Comparison of ENCODE assay signal across 8 cellular contexts in genomic region chr17:29180051-29180787, GRCh38. TPM values are rescaled to one million over a fixed set of nuclear protein-coding genes. Genes with fewer than 3 reads are reported as not detected.
A peak's percentile ranks its signal among the peaks of the same experiment; 100 is the strongest.
DNase-seq lines count a peak whose midpoint lies in the region; ATAC-seq and TF ChIP-seq lines count a peak whose summit lies in the region.

MYO18A (minus strand) TSS chr17:29180398; CDS start chr17:29166940, 13,458 bp downstream.

- intact Hi-C loops in mucosa of descending colon (cut with DNase I, micrococcal nuclease) = loop anchor here in 1 of 2 donors (5.0 kb wide), 1 partner anchor 33 kb away; no protein-coding TSS in a partner anchor

- H3K79me2 ChIP-seq in OCI-LY1 (ENCODE audit: insufficient read depth, low read length) = no peaks in the 10 kb centered on the region

- H3K9me2 ChIP-seq in OCI-LY1 (ENCODE audit: low read depth, low read length) = no peaks in the 10 kb centered on the region

- ATAC-seq in GM19395 (IDR thresholded peaks at IDR 0.05; ENCODE audit: unreplicated experiment) (peak; percentile 78), mucosa of descending colon (peak; percentile 75)

- peak within 1 kb of the TSS; percentile 79 for H3K4me2 ChIP-seq in OCI-LY1 (ENCODE audit: low read length)

- H3K27ac ChIP-seq in C4-2B (peak within 1 kb of the TSS; percentile 87), OCI-LY1 (ENCODE audit: low read depth, low read length, poor library complexity, severe bottlenecking) (peak within 1 kb of the TSS; percentile 81), epithelial cell of prostate (peak within 1 kb of the TSS; percentile 97)

- H3K4me1 ChIP-seq in OCI-LY1 (ENCODE audit: insufficient read depth, low read length, severe bottlenecking) = peaks cover 46% of the 10 kb centered on the region
- H3K4me1 ChIP-seq in mucosa of descending colon (ENCODE audit: low read depth) = peaks cover 29% of the 10 kb centered on the region

- H3K9me3 ChIP-seq in OCI-LY1 (ENCODE audit: low read length) (0 out of 2 replicates have a peak, but pooled peaks cover 3% of the 10 kb centered on the region), mucosa of descending colon (no peaks in the 10 kb centered on the region)

- H3K9ac ChIP-seq in OCI-LY1 (ENCODE audit: low read length) = peak within 1 kb of the TSS; percentile 69

- no peaks in the 10 kb centered on the region for H3K36me3 ChIP-seq in OCI-LY1 (ENCODE audit: insufficient read depth, low read length)
- H3K36me3 ChIP-seq in mucosa of descending colon (ENCODE audit: low read depth) = no peaks in the 10 kb centered on the region

- H3K27me3 ChIP-seq in OCI-LY1 (ENCODE audit: insufficient read depth, low read length) = no peaks in the 10 kb centered on the region; the same call in 1 of the 2 replicates

- TF ChIP-seq CTCF in C4-2B (conservative IDR thresholded peaks at IDR 0.05) (peak; percentile 95), OCI-LY1 (IDR thresholded peaks at IDR 0.05; ENCODE audit: low read length) (peak; percentile 80), mucosa of descending colon (IDR thresholded peaks at IDR 0.05) (peak; percentile 87)

- DNase-seq in HK-2 (ENCODE audit: unreplicated experiment) = peak; percentile 80
- DNase-seq in activated T-cell treated with anti-CD3 and anti-CD28 coated beads for 24 hours (ENCODE audit: low read depth) = peak; percentile 73
- peak; percentile 20 for DNase-seq in epithelial cell of prostate (ENCODE audit: low read depth, low spot score)
- peak; percentile 84 to 92 (median 86) for DNase-seq in mucosa of descending colon
- peak; percentile 66 for DNase-seq in stimulated activated CD8-positive, alpha-beta memory T cell treated with anti-CD3 and anti-CD28 coated beads, Interleukin-4, amount 100 ng/mL, for 24 hours (ENCODE audit: low read depth)

- no peaks in the 10 kb centered on the region for H3F3A ChIP-seq in OCI-LY1 (ENCODE audit: insufficient read depth, low read length)

- H3K4me3 ChIP-seq in OCI-LY1 (ENCODE audit: low read depth, low read length, poor library complexity, severe bottlenecking) (peak within 1 kb of the TSS; percentile 73), mucosa of descending colon (peak within 1 kb of the TSS; percentile 34)

- H4K20me1 ChIP-seq in OCI-LY1 (ENCODE audit: insufficient read depth, low read length) = no peaks in the 10 kb centered on the region

- no peak within 1 kb of the TSS for H2AFZ ChIP-seq in OCI-LY1 (ENCODE audit: low read length)

RNA-seq across cellular contexts. Expression of gene MYO18A, which starts in this region (rescaled TPM):
- total RNA-seq in mucosa of descending colon = 100 to 1,000 TPM in 1 of 3 donors, 10 to 100 TPM in 2; 84.9 to 111 (median 93.3) TPM

Comparison
In these comparisons a context has a peak if more than half of its experiments do, and no peak if none do; other contexts are left out.
1. Peak in every context shown above with its lines: DNase-seq, ATAC-seq, H3K4me3 ChIP-seq and H3K27ac ChIP-seq.
2. DNase-seq: peak in every context shown above with its lines; median percentile 86 in mucosa of descending colon; 80 in HK-2; 73 in activated T-cell treated with anti-CD3 and anti-CD28 coated beads for 24 hours; 66 in stimulated activated CD8-positive, alpha-beta memory T cell treated with anti-CD3 and anti-CD28 coated beads, Interleukin-4, amount 100 ng/mL, for 24 hours; 20 in epithelial cell of prostate.